Comparison of ENCODE assay signal across 8 cellular contexts in genomic region chr15:69265347-69265955, GRCh38. TPM values are rescaled to one million over a fixed set of nuclear protein-coding genes. Genes with fewer than 3 reads are reported as not detected.
DNase-seq lines count a peak whose midpoint lies in the region; ATAC-seq and TF ChIP-seq lines count a peak whose summit lies in the region.

No MANE protein-coding gene starts in this region.

- CTCF ChIA-PET in CD8-positive, alpha-beta T cell (lab: Charles Lee) = interaction anchor here (0.7 to 1.9 kb wide), 5 partner anchors 22 to 209 kb away, joined by 3 to 11 read pairs (median 3); no protein-coding TSS in a partner anchor

- TF ChIP-seq CTCF in CD8-positive, alpha-beta T cell (IDR thresholded peaks at IDR 0.05) = peak; percentile 30
- peak; percentile 8 to 50 (median 35) for TF ChIP-seq CTCF in ascending aorta (IDR thresholded peaks at IDR 0.05)
- peak; percentile 56 to 66 (median 64) for TF ChIP-seq CTCF in right lobe of liver (IDR thresholded peaks at IDR 0.05)

- no peak overlapping the region for H3K4me3 Mint-ChIP-seq in CD8-positive, alpha-beta T cell

- no peaks in the 10 kb centered on the region for H3K4me1 Mint-ChIP-seq in CD8-positive, alpha-beta T cell (ENCODE audit: low read depth)

- H3K36me3 ChIP-seq in CD8-positive, alpha-beta T cell (ENCODE audit: insufficient read depth, low read length) = no peaks in the 10 kb centered on the region
- H3K36me3 ChIP-seq in ascending aorta (no peaks in the 10 kb centered on the region), right lobe of liver (no peaks in the 10 kb centered on the region)

- no peak overlapping the region for H3K27ac ChIP-seq in CD8-positive, alpha-beta T cell (ENCODE audit: low read depth, low read length)
- no peak overlapping the region for H3K27ac ChIP-seq in ascending aorta
- no peak overlapping the region for H3K27ac ChIP-seq in right lobe of liver

- TF ChIP-seq RAD21 in Ishikawa (IDR thresholded peaks at IDR 0.05; ENCODE audit: low read depth) = peak; percentile 60

- H3K9me3 ChIP-seq in CD8-positive, alpha-beta T cell (ENCODE audit: low read length) = no peaks in the 10 kb centered on the region
- H3K9me3 ChIP-seq in ascending aorta = no peaks in the 10 kb centered on the region
- H3K9me3 ChIP-seq in right lobe of liver = no peaks in the 10 kb centered on the region

- no peaks in the 10 kb centered on the region for H3K9me3 Mint-ChIP-seq in CD8-positive, alpha-beta T cell

- H3K27me3 Mint-ChIP-seq in CD8-positive, alpha-beta T cell (ENCODE audit: low read depth) = no peaks in the 10 kb centered on the region

- H3K27ac Mint-ChIP-seq in CD8-positive, alpha-beta T cell = no peak overlapping the region

- H3K4me1 ChIP-seq in CD8-positive, alpha-beta T cell (ENCODE audit: insufficient read depth, low read length) = no peaks in the 10 kb centered on the region
- no peaks in the 10 kb centered on the region for H3K4me1 ChIP-seq in ascending aorta
- no peaks in the 10 kb centered on the region for H3K4me1 ChIP-seq in right lobe of liver

- TF ChIP-seq POLR2A in right lobe of liver (IDR thresholded peaks at IDR 0.05) = no peak

- WGBS in right lobe of liver (ENCODE audit: insufficient coverage, low coverage, low lambda C conversion rate, missing lambda C conversion rate) = 30% methylated on average over 5 of the region's 5 CpGs

- ATAC-seq in CD8-positive, alpha-beta T cell = no peak
- ATAC-seq in right lobe of liver (peak; percentile 50 to 61 (median 55)), GM18873 (IDR thresholded peaks at IDR 0.05; ENCODE audit: low FRiP score, unreplicated experiment) (no peak)

- DNase-seq in CD8-positive, alpha-beta T cell = no peak
- DNase-seq in ascending aorta (ENCODE audit: low spot score in 2 of 2) (no peak), right lobe of liver (no peak), NCI-H510A (lab: John Stamatoyannopoulos, UW) (no peak)
- DNase-seq in activated CD8-positive, alpha-beta memory T cell treated with anti-CD3 and anti-CD28 coated beads for 24 hours = no peak
- DNase-seq in activated CD4-positive, alpha-beta T cell treated with anti-CD3 and anti-CD28 coated beads for 1 hour = no peak

- POLR2A ChIA-PET in CD8-positive, alpha-beta T cell (lab: Charles Lee) = no interaction called here

- intact Hi-C loops in CD8-positive, alpha-beta T cell (cut with DNase I, micrococcal nuclease) = loop anchor here in 1 of 2 experiments (1.0 kb wide), 1 partner anchor 206 kb away; no protein-coding TSS in a partner anchor
- intact Hi-C loops in ascending aorta (cut with DNase I) = loop anchor here (1.0 kb wide), 1 partner anchor 206 kb away; no protein-coding TSS in a partner anchor
- intact Hi-C loops in right lobe of liver (cut with DNase I) = no loop called here

- H3K4me3 ChIP-seq in CD8-positive, alpha-beta T cell (ENCODE audit: low read depth, low read length) = no peak overlapping the region
- H3K4me3 ChIP-seq in ascending aorta (no peak overlapping the region), right lobe of liver (no peak overlapping the region)

- H3K27me3 ChIP-seq in CD8-positive, alpha-beta T cell (ENCODE audit: insufficient read depth, low read length) = no peaks in the 10 kb centered on the region
- H3K27me3 ChIP-seq in ascending aorta (no peaks in the 10 kb centered on the region), right lobe of liver (no peaks in the 10 kb centered on the region)

- TF ChIP-seq EP300 in Ishikawa (IDR thresholded peaks at IDR 0.05; ENCODE audit: borderline replicate concordance) = no peak

- peaks cover 15% of the 10 kb centered on the region for H3K36me3 Mint-ChIP-seq in CD8-positive, alpha-beta T cell

TF ChIP-seq in Ishikawa, 13 proteins besides CTCF, POLR2A, EP300 and RAD21:
- TF ChIP-seq TEAD4 (IDR thresholded peaks at IDR 0.05) = no peak
- no peak for TF ChIP-seq NFIC (IDR thresholded peaks at IDR 0.05)
- no peak for TF ChIP-seq FOXM1 (IDR thresholded peaks at IDR 0.05; ENCODE audit: borderline replicate concordance, low read depth)
- TF ChIP-seq CREB1 (IDR thresholded peaks at IDR 0.05; ENCODE audit: low read depth) = no peak
- TF ChIP-seq TCF12 (IDR thresholded peaks at IDR 0.05; ENCODE audit: low read depth) = no peak
- TF ChIP-seq REST (IDR thresholded peaks at IDR 0.05; ENCODE audit: low read depth) = no peak
- no peak for TF ChIP-seq CEBPB (IDR thresholded peaks at IDR 0.05)
- TF ChIP-seq, protein P1, sequence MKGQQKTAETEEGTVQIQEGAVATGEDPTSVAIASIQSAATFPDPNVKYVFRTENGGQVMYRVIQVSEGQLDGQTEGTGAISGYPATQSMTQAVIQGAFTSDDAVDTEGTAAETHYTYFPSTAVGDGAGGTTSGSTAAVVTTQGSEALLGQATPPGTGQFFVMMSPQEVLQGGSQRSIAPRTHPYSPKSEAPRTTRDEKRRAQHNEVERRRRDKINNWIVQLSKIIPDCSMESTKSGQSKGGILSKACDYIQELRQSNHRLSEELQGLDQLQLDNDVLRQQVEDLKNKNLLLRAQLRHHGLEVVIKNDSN (IDR thresholded peaks at IDR 0.05) = no peak
- TF ChIP-seq ZBTB7A (IDR thresholded peaks at IDR 0.05; ENCODE audit: low read depth) = no peak
- no peak for TF ChIP-seq YY1 (IDR thresholded peaks at IDR 0.05; ENCODE audit: low read depth)
- TF ChIP-seq TAF1 (IDR thresholded peaks at IDR 0.05; ENCODE audit: low read depth) = no peak
- TF ChIP-seq, protein P2, sequence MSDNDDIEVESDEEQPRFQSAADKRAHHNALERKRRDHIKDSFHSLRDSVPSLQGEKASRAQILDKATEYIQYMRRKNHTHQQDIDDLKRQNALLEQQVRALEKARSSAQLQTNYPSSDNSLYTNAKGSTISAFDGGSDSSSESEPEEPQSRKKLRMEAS (IDR thresholded peaks at IDR 0.05) = no peak
- TF ChIP-seq EGR1 (IDR thresholded peaks at IDR 0.05) = no peak

RNA-seq across cellular contexts. Expression of gene PAQR5, which starts 33.3 kb away (rescaled TPM):
- not detected for total RNA-seq in CD8-positive, alpha-beta T cell
- total RNA-seq in ascending aorta (1.1 TPM), right lobe of liver (1 to 10 TPM in 3 of 6 experiments, under 1 TPM in 3; 0.28 to 3.0 (median 0.98) TPM)

Comparison
In these comparisons a context has a peak if more than half of its experiments do, and no peak if none do; other contexts are left out.
1. ATAC-seq: peak in right lobe of liver (4 of 4); none in CD8-positive, alpha-beta T cell (single experiment) and GM18873 (single experiment).
2. Peak in every context shown above with its lines, with median percentiles within 50 percentile points of each other: CTCF ChIP-seq.